In genomic region chr10:119667562-119668328, GRCh38 we compare ENCODE assay signal across 8 cellular contexts. TPM values are rescaled to one million over a fixed set of nuclear protein-coding genes. Genes with fewer than 3 reads are reported as not detected.
DNase-seq lines count a peak whose midpoint lies in the region; ATAC-seq, FAIRE-seq and TF ChIP-seq lines count a peak whose summit lies in the region.

No MANE protein-coding gene starts in this region.

- H3K4me1 ChIP-seq in BLaER1 = peaks cover 66% of the 10 kb centered on the region
- H3K4me1 ChIP-seq in breast epithelium = peaks cover 4 to 22% of the 10 kb centered on the region in 2 donors

- DNase-seq in LHCN-M2 (ENCODE audit: low read depth) (peak; percentile 97), breast epithelium (ENCODE audit: low spot score in 2 of 2) (peak; percentile 82 to 83), lower leg skin (ENCODE audit: low spot score in 2 of 2) (peak; percentile 56 to 93), D721Med (ENCODE audit: insufficient read length, low spot score) (no peak)
- DNase-seq in activated CD4-positive, alpha-beta memory T cell treated with anti-CD3 and anti-CD28 coated beads, Interleukin-2, amount 10 ng/mL, durations not matched to agents 7 days and 5 days = no peak

- peak overlapping the region; percentile 86 for H3K27ac ChIP-seq in BLaER1
- H3K27ac ChIP-seq in breast epithelium = peak overlapping the region; percentile 67 to 73

- no peak for TF ChIP-seq POLR2A in breast epithelium (IDR thresholded peaks at IDR 0.05)
- no peak for TF ChIP-seq POLR2A in lower leg skin (IDR thresholded peaks at IDR 0.05)

- POLR2A ChIA-PET in activated CD4-positive, alpha-beta memory T cell treated with anti-CD3 and anti-CD28 coated beads, Interleukin-2, amount 10 ng/mL, durations not matched to agents 7 days and 5 days (lab: Charles Lee) = no interaction called here

- H4K20me1 ChIP-seq in BLaER1 = no peaks in the 10 kb centered on the region

- no peak overlapping the region for H3K27ac Mint-ChIP-seq in activated CD4-positive, alpha-beta memory T cell treated with anti-CD3 and anti-CD28 coated beads, Interleukin-2, amount 10 ng/mL, durations not matched to agents 7 days and 5 days

- 26 to 31% methylated on average over 10 to 12 of the region's 12 CpGs for WGBS in lower leg skin, 2 donors

- peaks cover 32% of the 10 kb centered on the region for H3K36me3 Mint-ChIP-seq in activated CD4-positive, alpha-beta memory T cell treated with anti-CD3 and anti-CD28 coated beads, Interleukin-2, amount 10 ng/mL, durations not matched to agents 7 days and 5 days (ENCODE audit: low read depth)

- no peaks in the 10 kb centered on the region for H3K27me3 ChIP-seq in BLaER1
- no peaks in the 10 kb centered on the region for H3K27me3 ChIP-seq in breast epithelium

- intact Hi-C loops in breast epithelium (cut with DNase I; ENCODE audit: low total_unique reads) (no loop called here), lower leg skin (cut with DNase I; ENCODE audit: low total_unique reads) (no loop called here)

- H3K36me3 ChIP-seq in BLaER1 = peaks cover 39% of the 10 kb centered on the region
- no peaks in the 10 kb centered on the region for H3K36me3 ChIP-seq in breast epithelium

- H3K4me3 Mint-ChIP-seq in activated CD4-positive, alpha-beta memory T cell treated with anti-CD3 and anti-CD28 coated beads, Interleukin-2, amount 10 ng/mL, durations not matched to agents 7 days and 5 days = no peak overlapping the region

- CTCF ChIA-PET in activated CD4-positive, alpha-beta memory T cell treated with anti-CD3 and anti-CD28 coated beads, Interleukin-2, amount 10 ng/mL, durations not matched to agents 7 days and 5 days (lab: Charles Lee) = interaction anchor here (0.6 kb wide), 1 partner anchor 72 kb away, joined by 3 read pairs; no protein-coding TSS in a partner anchor

- H3K9me3 ChIP-seq in BLaER1 (no peaks in the 10 kb centered on the region), breast epithelium (no peaks in the 10 kb centered on the region)

- ATAC-seq in HG02571 (IDR thresholded peaks at IDR 0.05; ENCODE audit: unreplicated experiment) = no peak
- ATAC-seq in GM21360 (IDR thresholded peaks at IDR 0.05; ENCODE audit: unreplicated experiment) = no peak

- TF ChIP-seq CTCF in breast epithelium (IDR thresholded peaks at IDR 0.05) (no peak), lower leg skin (IDR thresholded peaks at IDR 0.05) (no peak), D721Med (IDR thresholded peaks at IDR 0.05; ENCODE audit: insufficient read depth, missing control alignments) (no peak)

- H3K4me3 ChIP-seq in BLaER1 (peak overlapping the region; percentile 36), breast epithelium (no peak overlapping the region), lower leg skin (ENCODE audit: low read depth, poor library complexity, severe bottlenecking) (no peak overlapping the region)

- no peaks in the 10 kb centered on the region for H3K9me3 Mint-ChIP-seq in activated CD4-positive, alpha-beta memory T cell treated with anti-CD3 and anti-CD28 coated beads, Interleukin-2, amount 10 ng/mL, durations not matched to agents 7 days and 5 days

- peak overlapping the region; percentile 61 for H3K9ac ChIP-seq in BLaER1

- no peaks in the 10 kb centered on the region for H3K27me3 Mint-ChIP-seq in activated CD4-positive, alpha-beta memory T cell treated with anti-CD3 and anti-CD28 coated beads, Interleukin-2, amount 10 ng/mL, durations not matched to agents 7 days and 5 days

- peaks cover 33% of the 10 kb centered on the region for H3K4me1 Mint-ChIP-seq in activated CD4-positive, alpha-beta memory T cell treated with anti-CD3 and anti-CD28 coated beads, Interleukin-2, amount 10 ng/mL, durations not matched to agents 7 days and 5 days

- peak overlapping the region; percentile 84 for H3K4me2 ChIP-seq in BLaER1

- FAIRE-seq in D721Med (lab: Jason Lieb, UNC) = no peak

RNA-seq across cellular contexts. Expression of gene BAG3, which starts 16.6 kb away (rescaled TPM):
- 26.5 and 27.3 TPM in 2 replicates for total RNA-seq in LHCN-M2 (2014; rRNA removed)
- 55.1 TPM for polyA plus RNA-seq in LHCN-M2 (2012)
- 10 to 100 TPM; 17.1 to 29.9 (median 23.9) TPM for total RNA-seq in breast epithelium
- 10 to 100 TPM; 55.5 to 87.8 (median 77.9) TPM for total RNA-seq in lower leg skin
- total RNA-seq in activated CD4-positive, alpha-beta memory T cell treated with anti-CD3 and anti-CD28 coated beads, Interleukin-2, amount 10 ng/mL, durations not matched to agents 7 days and 5 days = 10 to 100 TPM; 26.3 to 27.2 TPM

RNA-seq across cellular contexts. Expression of gene INPP5F, which starts 58.1 kb away (rescaled TPM):
- total RNA-seq in LHCN-M2 (2014; rRNA removed) (17.1 and 18.5 TPM in 2 replicates), breast epithelium (10 to 100 TPM; 13.1 to 15.1 (median 14.6) TPM), lower leg skin (10 to 100 TPM; 13.8 to 17.1 (median 15.0) TPM)
- 10.2 TPM for polyA plus RNA-seq in LHCN-M2 (2012)
- total RNA-seq in activated CD4-positive, alpha-beta memory T cell treated with anti-CD3 and anti-CD28 coated beads, Interleukin-2, amount 10 ng/mL, durations not matched to agents 7 days and 5 days = 10 to 100 TPM; 11.8 to 15.0 TPM

Comparison
In these comparisons a context has a peak if more than half of its experiments do, and no peak if none do; other contexts are left out.
1. DNase-seq: peak in LHCN-M2 (single experiment), breast epithelium (2 of 2) and lower leg skin (2 of 2); none in activated CD4-positive, alpha-beta memory T cell treated with anti-CD3 and anti-CD28 coated beads, Interleukin-2, amount 10 ng/mL, durations not matched to agents 7 days and 5 days (single experiment) and D721Med (single experiment).